In genomic region chr5:59698774-59699173, GRCh38 we compare ENCODE assay signal across 18 cellular contexts.
DNase-seq lines count a peak whose midpoint lies in the region; ATAC-seq and FAIRE-seq lines count a peak whose summit lies in the region.
"Had no signal": no experiment of that assay in that cellular context is flagged by ENCODE, and none has a peak within 500 bp of the region (broad histone marks: within the 10 kb centered on the region; RNA-seq: fewer than 3 reads in every experiment).

No MANE protein-coding gene starts in this region.

- ATAC-seq in activated T-helper 17 cell treated with anti-CD3 and anti-CD28 coated beads, Interleukin-2, amount 50 U/mL, for 72 hours (replicated peaks) = no peak
- ATAC-seq: T-cell had no signal

- no peak overlapping the region for H3K4me3 ChIP-seq in small intestine (ENCODE audit: low read depth in 1 of 2, low read length in 2 of 2)
- H3K4me3 ChIP-seq: BLaER1, PC-9, SK-N-MC had no signal

- H3K9me3 Mint-ChIP-seq in activated T-helper 17 cell treated with anti-CD3 and anti-CD28 coated beads, Interleukin-2, amount 50 U/mL, for 72 hours = no peaks in the 10 kb centered on the region
- H3K9me3 Mint-ChIP-seq: CD8-positive, alpha-beta memory T cell; H9; T-cell had no signal

- DNase-seq in NCI-H1417 (lab: John Stamatoyannopoulos, UW) (peak; percentile 13 to 82 (median 69)), NCI-H187 treated with DMSO at 0.1 percent for 48 hours (lab: John Stamatoyannopoulos, UW) (peak; percentile 15), NCI-H69 (lab: John Stamatoyannopoulos, UW) (peak; percentile 59), small intestine (peak; percentile 18), NCI-H2081 (lab: John Stamatoyannopoulos, UW) (no peak), midbrain (lab: John Stamatoyannopoulos, UW) (no peak)
- DNase-seq: CD8-positive, alpha-beta memory T cell; EL; H9; Karpas-422; MM.1S; NCI-H345; NK-92 treated with Interleukin-12 subunit alpha and Interleukin-12 subunit beta, amount 100 ng/mL, for 24 hours; PC-9; T-cell had no signal

- no peaks in the 10 kb centered on the region for H3K36me3 Mint-ChIP-seq in activated T-helper 17 cell treated with anti-CD3 and anti-CD28 coated beads, Interleukin-2, amount 50 U/mL, for 72 hours (ENCODE audit: low read depth)
- H3K36me3 Mint-ChIP-seq: CD8-positive, alpha-beta memory T cell; T-cell had no signal

- H3K4me1 Mint-ChIP-seq in activated T-helper 17 cell treated with anti-CD3 and anti-CD28 coated beads, Interleukin-2, amount 50 U/mL, for 72 hours = peaks cover 3% of the 10 kb centered on the region
- H3K4me1 Mint-ChIP-seq: CD8-positive, alpha-beta memory T cell; T-cell had no signal

- no peaks in the 10 kb centered on the region for H3K27me3 ChIP-seq in small intestine (ENCODE audit: control insufficient read depth in 2 of 2, insufficient read depth in 2 of 2, low read length in 2 of 2)
- H3K27me3 ChIP-seq: BLaER1 had no signal

- no peak for FAIRE-seq in small intestine (lab: Jason Lieb, UNC)

- no peaks in the 10 kb centered on the region for H3K4me1 ChIP-seq in small intestine (ENCODE audit: control insufficient read depth in 2 of 2, insufficient read depth in 1 of 2, low read depth in 1 of 2, low read length in 1 of 2)
- H3K4me1 ChIP-seq: BLaER1 had no signal

- 12 to 58% (median 48%) methylated on average over 1 of the region's 1 CpG for WGBS in small intestine, 3 donors

- no peaks in the 10 kb centered on the region for H3K36me3 ChIP-seq in small intestine (ENCODE audit: control insufficient read depth in 2 of 2, insufficient read depth in 2 of 2, low read length in 2 of 2)
- H3K36me3 ChIP-seq: BLaER1 had no signal

- H3K4me3 Mint-ChIP-seq in activated T-helper 17 cell treated with anti-CD3 and anti-CD28 coated beads, Interleukin-2, amount 50 U/mL, for 72 hours = no peak overlapping the region
- H3K4me3 Mint-ChIP-seq: CD8-positive, alpha-beta memory T cell; H9; T-cell had no signal

- no peak overlapping the region for H3K27ac ChIP-seq in small intestine (ENCODE audit: low read depth in 1 of 2, low read length in 1 of 2)
- H3K27ac ChIP-seq: BLaER1, PC-9, SK-N-MC had no signal

- no peaks in the 10 kb centered on the region for H3K9me3 ChIP-seq in small intestine (ENCODE audit: control insufficient read depth, low read depth)
- H3K9me3 ChIP-seq: BLaER1 had no signal

- peaks cover 15% of the 10 kb centered on the region for H3K27me3 Mint-ChIP-seq in activated T-helper 17 cell treated with anti-CD3 and anti-CD28 coated beads, Interleukin-2, amount 50 U/mL, for 72 hours
- H3K27me3 Mint-ChIP-seq: CD8-positive, alpha-beta memory T cell had no signal

- no peak overlapping the region for H3K27ac Mint-ChIP-seq in activated T-helper 17 cell treated with anti-CD3 and anti-CD28 coated beads, Interleukin-2, amount 50 U/mL, for 72 hours
- H3K27ac Mint-ChIP-seq: CD8-positive, alpha-beta memory T cell; H9; T-cell had no signal

Comparison
In these comparisons a context has a peak if more than half of its experiments do, and no peak if none do; other contexts are left out.
1. DNase-seq: peak in NCI-H1417 (3 of 3), NCI-H187 treated with DMSO at 0.1 percent for 48 hours (single experiment), NCI-H69 (single experiment) and small intestine (single experiment); none in NCI-H2081 (0 of 2) and midbrain (single experiment).